Comparison of ENCODE assay signal across 9 cellular contexts in genomic region chr2:207166039-207166348, GRCh38. TPM values are rescaled to one million over a fixed set of nuclear protein-coding genes. Genes with fewer than 3 reads are reported as not detected.
DNase-seq lines count a peak whose midpoint lies in the region; ATAC-seq, FAIRE-seq and TF ChIP-seq lines count a peak whose summit lies in the region.
"Had no signal": no experiment of that assay in that cellular context is flagged by ENCODE, and none has a peak within 500 bp of the region (broad histone marks: within the 10 kb centered on the region; RNA-seq: fewer than 3 reads in every experiment).

No MANE protein-coding gene starts in this region.

- FAIRE-seq in HTR-8/SVneo (lab: Jason Lieb, UNC): peak; percentile 92
- FAIRE-seq: colon had no signal

- peak overlapping the region; percentile 87 for H3K9ac ChIP-seq in NT2/D1 (ENCODE audit: insufficient read length, low read depth)

- H3K36me3 Mint-ChIP-seq in endothelial cell (ENCODE audit: low read depth, unreplicated experiment): peaks cover 22% of the 10 kb centered on the region

- no peak overlapping the region for H3K4me3 ChIP-seq in NT2/D1 (ENCODE audit: insufficient read length, low read depth)

- peak; percentile 91 for ATAC-seq in GM21390 (IDR thresholded peaks at IDR 0.05; ENCODE audit: unreplicated experiment)

- peak overlapping the region; percentile 97 for H3K4me3 Mint-ChIP-seq in endothelial cell (ENCODE audit: unreplicated experiment)

- H3K4me1 Mint-ChIP-seq in endothelial cell (ENCODE audit: unreplicated experiment): peaks cover 54% of the 10 kb centered on the region

- H3K27ac Mint-ChIP-seq in endothelial cell (ENCODE audit: unreplicated experiment): peak overlapping the region; percentile 68

- TF ChIP-seq CTCF in endothelial cell (IDR thresholded peaks at IDR 0.05; ENCODE audit: unreplicated experiment): no peak

- peaks cover 18% of the 10 kb centered on the region for H3K27me3 Mint-ChIP-seq in endothelial cell (ENCODE audit: unreplicated experiment)

- peaks cover 10% of the 10 kb centered on the region for H3K36me3 ChIP-seq in NT2/D1 (ENCODE audit: insufficient read depth, insufficient read length, low read length)

- H3K27me3 ChIP-seq in NT2/D1 (ENCODE audit: insufficient read depth, insufficient read length): peaks cover 12% of the 10 kb centered on the region

- H3K4me1 ChIP-seq in NT2/D1 (ENCODE audit: insufficient read depth, insufficient read length): no peaks in the 10 kb centered on the region

- no peaks in the 10 kb centered on the region for H3K9me3 Mint-ChIP-seq in endothelial cell (ENCODE audit: unreplicated experiment)

- DNase-seq in CMK (ENCODE audit: low read depth): peak; percentile 87
- peak; percentile 98 for DNase-seq in HTR-8/SVneo (ENCODE audit: insufficient read length, low spot score)
- peak; percentile 99 for DNase-seq in NT2/D1 (ENCODE audit: low read depth, low spot score)
- DNase-seq in activated T-cell treated with anti-CD3 and anti-CD28 coated beads for 24 hours (ENCODE audit: low read depth): peak; percentile 94
- DNase-seq in endothelial cell (ENCODE audit: low spot score): peak; percentile 99
- peak; percentile 100 for DNase-seq in mesenteric fat pad (ENCODE audit: low spot score)
- peak; percentile 86 for DNase-seq in stimulated activated CD8-positive, alpha-beta memory T cell treated with anti-CD3 and anti-CD28 coated beads, Interleukin-12 subunit alpha, Interleukin-12 subunit beta, amount 100 ng/mL, for 4 hours (ENCODE audit: low read depth)

- H3K9me3 ChIP-seq in NT2/D1 (ENCODE audit: insufficient read depth, low read length): no peaks in the 10 kb centered on the region

RNA-seq across cellular contexts. Expression of gene KLF7, which starts 0.2 kb away (rescaled TPM):
- total RNA-seq in endothelial cell (ENCODE audit: unreplicated experiment) (120 TPM), mesenteric fat pad (68.9 TPM)
